8 cellular contexts compared by ENCODE assay signal in genomic region chr17:15999141-15999973, GRCh38. TPM values are rescaled to one million over a fixed set of nuclear protein-coding genes. Genes with fewer than 3 reads are reported as not detected.
DNase-seq lines count a peak whose midpoint lies in the region; ATAC-seq and TF ChIP-seq lines count a peak whose summit lies in the region.

A gene with protein sequence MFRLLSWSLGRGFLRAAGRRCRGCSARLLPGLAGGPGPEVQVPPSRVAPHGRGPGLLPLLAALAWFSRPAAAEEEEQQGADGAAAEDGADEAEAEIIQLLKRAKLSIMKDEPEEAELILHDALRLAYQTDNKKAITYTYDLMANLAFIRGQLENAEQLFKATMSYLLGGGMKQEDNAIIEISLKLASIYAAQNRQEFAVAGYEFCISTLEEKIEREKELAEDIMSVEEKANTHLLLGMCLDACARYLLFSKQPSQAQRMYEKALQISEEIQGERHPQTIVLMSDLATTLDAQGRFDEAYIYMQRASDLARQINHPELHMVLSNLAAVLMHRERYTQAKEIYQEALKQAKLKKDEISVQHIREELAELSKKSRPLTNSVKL (plus strand): TSS chr17:15999824. CDS start chr17:15999849, 25 bp downstream.
ZSWIM7 (minus strand) TSS chr17:15999704; CDS start chr17:15999594, 110 bp downstream.

- peaks cover 0 to 1% of the 10 kb centered on the region in 2 donors for H3K9me3 Mint-ChIP-seq in activated T-cell treated with anti-CD3 and anti-CD28 coated beads, Interleukin-2, amount 50 U/mL, for 72 hours

- peak; percentile 93 for ATAC-seq in GM21825 (IDR thresholded peaks at IDR 0.05; ENCODE audit: unreplicated experiment)
- peak; percentile 92 to 94 for ATAC-seq in activated T-cell treated with anti-CD3 and anti-CD28 coated beads, Interleukin-2, amount 50 U/mL, for 72 hours (replicated peaks in 1 of 2)

- H3K4me1 ChIP-seq in DOHH2 (ENCODE audit: control insufficient read depth, low read length) (peaks cover 21% of the 10 kb centered on the region), Peyer's patch (peaks cover 0 to 13% (median 9%) of the 10 kb centered on the region in 4 donors), esophagus muscularis mucosa (peaks cover 14 to 35% (median 31%) of the 10 kb centered on the region in 4 donors), muscle layer of duodenum (ENCODE audit: control insufficient read depth in 1 of 2, insufficient read depth in 2 of 2, low read length in 2 of 2) (peaks cover 0 to 15% of the 10 kb centered on the region in 2 donors)

- peak within 1 kb of the TSS; percentile 96 for H3K4me3 ChIP-seq in DOHH2 (ENCODE audit: low read length)
- H3K4me3 ChIP-seq in Peyer's patch, result peak within 1 kb of the TSS; percentile 67 to 91 (median 78)
- peak within 1 kb of the TSS; percentile 74 to 93 (median 83) for H3K4me3 ChIP-seq in esophagus muscularis mucosa
- peak within 1 kb of the TSS; percentile 86 to 88 for H3K4me3 ChIP-seq in muscle layer of duodenum (ENCODE audit: low read depth in 1 of 2, low read length in 2 of 2)

- H3K27ac ChIP-seq in DOHH2 (ENCODE audit: low read depth, low read length), result peak within 1 kb of the TSS; percentile 78
- peak within 1 kb of the TSS; percentile 80 for H3K27ac ChIP-seq in KOPT-K1 (ENCODE audit: low read depth, low read length, poor library complexity, severe bottlenecking)
- H3K27ac ChIP-seq in Peyer's patch, result peak within 1 kb of the TSS; percentile 90 to 99 (median 96)
- H3K27ac ChIP-seq in esophagus muscularis mucosa (replicated peaks in 1 of 4), result peak within 1 kb of the TSS; percentile 91 to 98 (median 98)
- peak within 1 kb of the TSS; percentile 97 for H3K27ac ChIP-seq in muscle layer of duodenum (ENCODE audit: low read length)

- peak; percentile 97 for TF ChIP-seq POLR2A in Peyer's patch (IDR thresholded peaks at IDR 0.05)
- TF ChIP-seq POLR2A in esophagus muscularis mucosa (IDR thresholded peaks at IDR 0.05; ENCODE audit: low read depth), result peak; percentile 91

- TF ChIP-seq CTCF in DOHH2 (IDR thresholded peaks at IDR 0.05; ENCODE audit: low read depth, low read length, poor library complexity, severe bottlenecking) (no peak), Peyer's patch (IDR thresholded peaks at IDR 0.05) (peak in 1 of 6 experiments; percentile 28), esophagus muscularis mucosa (IDR thresholded peaks at IDR 0.05) (peak in 1 of 3 experiments; percentile 8)

- H3K79me2 ChIP-seq in DOHH2 (ENCODE audit: control insufficient read depth, low read length), result peaks cover 57% of the 10 kb centered on the region

- peaks cover 30% of the 10 kb centered on the region for H3K4me1 Mint-ChIP-seq in activated T-cell treated with anti-CD3 and anti-CD28 coated beads, Interleukin-2, amount 50 U/mL, for 72 hours (ENCODE audit: low read depth)

- intact Hi-C loops in esophagus muscularis mucosa (cut with DNase I), result loop anchor here (2.0 to 10.0 kb wide), 2 partner anchors 55 to 171 kb away; partner anchors contain the start of gene ADORA2B

- peak within 1 kb of the TSS; percentile 95 to 96 for H3K4me3 Mint-ChIP-seq in activated T-cell treated with anti-CD3 and anti-CD28 coated beads, Interleukin-2, amount 50 U/mL, for 72 hours

- TF ChIP-seq EP300 in esophagus muscularis mucosa (IDR thresholded peaks at IDR 0.05), result peak; percentile 55

- H3K36me3 Mint-ChIP-seq in activated T-cell treated with anti-CD3 and anti-CD28 coated beads, Interleukin-2, amount 50 U/mL, for 72 hours (ENCODE audit: insufficient read depth in 2 of 2), result peaks cover 17 to 33% of the 10 kb centered on the region in 2 donors

- H3K27me3 Mint-ChIP-seq in activated T-cell treated with anti-CD3 and anti-CD28 coated beads, Interleukin-2, amount 50 U/mL, for 72 hours (ENCODE audit: low read depth), result no peaks in the 10 kb centered on the region

- H3K9me3 ChIP-seq in DOHH2 (ENCODE audit: control insufficient read depth, insufficient read depth, low read length), result no peaks in the 10 kb centered on the region
- no peaks in the 10 kb centered on the region for H3K9me3 ChIP-seq in KOPT-K1 (ENCODE audit: insufficient read depth, low read length, poor library complexity, severe bottlenecking)
- peaks cover 0 to 5% (median 0%) of the 10 kb centered on the region in 4 donors for H3K9me3 ChIP-seq in Peyer's patch
- H3K9me3 ChIP-seq in esophagus muscularis mucosa, result no peaks in the 10 kb centered on the region
- H3K9me3 ChIP-seq in muscle layer of duodenum (ENCODE audit: control insufficient read depth in 1 of 2, low read length in 2 of 2), result no peaks in the 10 kb centered on the region

- DNase-seq in Peyer's patch, result peak; percentile 97 to 99 (median 99)
- peak; percentile 95 to 97 for DNase-seq in activated T-cell treated with anti-CD3 and anti-CD28 coated beads, Interleukin-2, amount 50 U/mL, for 72 hours
- DNase-seq in esophagus muscularis mucosa (ENCODE audit: extremely low spot score), result peak; percentile 99
- DNase-seq in stimulated activated CD8-positive, alpha-beta memory T cell treated with anti-CD3 and anti-CD28 coated beads, Interleukin-7, amount 100 ng/mL, for 24 hours (ENCODE audit: low read depth), result peak; percentile 88

- no peaks in the 10 kb centered on the region for H3K9me2 ChIP-seq in DOHH2 (replicated peaks; ENCODE audit: control insufficient read depth, low read length)

- H3K27me3 ChIP-seq in DOHH2 (ENCODE audit: control insufficient read depth, low read length) (no peaks in the 10 kb centered on the region), Peyer's patch (no peaks in the 10 kb centered on the region), esophagus muscularis mucosa (no peaks in the 10 kb centered on the region), muscle layer of duodenum (ENCODE audit: low read depth, low read length) (no peaks in the 10 kb centered on the region)

- peaks cover 44% of the 10 kb centered on the region for H3K36me3 ChIP-seq in DOHH2 (ENCODE audit: control insufficient read depth, low read length)
- H3K36me3 ChIP-seq in KOPT-K1 (ENCODE audit: insufficient read depth, low read length), result peaks cover 33% of the 10 kb centered on the region
- H3K36me3 ChIP-seq in Peyer's patch, result peaks cover 0 to 32% (median 0%) of the 10 kb centered on the region in 3 donors
- H3K36me3 ChIP-seq in esophagus muscularis mucosa, result peaks cover 23 to 44% (median 32%) of the 10 kb centered on the region in 4 donors
- H3K36me3 ChIP-seq in muscle layer of duodenum (ENCODE audit: control insufficient read depth in 1 of 2, insufficient read depth in 2 of 2, low read length in 2 of 2), result peaks cover 18 to 26% of the 10 kb centered on the region in 2 donors

- H3K4me2 ChIP-seq in DOHH2 (ENCODE audit: low read length), result peak within 1 kb of the TSS; percentile 62

- H3F3A ChIP-seq in DOHH2 (ENCODE audit: control insufficient read depth, insufficient read depth), result peaks cover 10% of the 10 kb centered on the region

- peak within 1 kb of the TSS; percentile 83 for H3K27ac Mint-ChIP-seq in activated T-cell treated with anti-CD3 and anti-CD28 coated beads, Interleukin-2, amount 50 U/mL, for 72 hours

- peaks cover 16% of the 10 kb centered on the region; the same call in 1 of the 2 replicates for H4K20me1 ChIP-seq in DOHH2 (ENCODE audit: control insufficient read depth, insufficient read depth, low read depth, low read length)

- under 1% methylated on average over 78 of the region's 91 CpGs for WGBS in esophagus muscularis mucosa

RNA-seq across cellular contexts. Expression of the first gene that starts in this region (rescaled TPM):
- total RNA-seq in Peyer's patch (100 to 1,000 TPM in 1 of 4 donors, 10 to 100 TPM in 3; 75.1 to 130 (median 92.0) TPM), esophagus muscularis mucosa (10 to 100 TPM; 40.9 to 56.4 (median 50.5) TPM)
- total RNA-seq in activated T-cell treated with anti-CD3 and anti-CD28 coated beads, Interleukin-2, amount 50 U/mL, for 72 hours, result 10 to 100 TPM; 33.6 to 37.5 TPM

RNA-seq across cellular contexts. Expression of gene ZSWIM7, which starts in this region (rescaled TPM):
- total RNA-seq in Peyer's patch (10 to 100 TPM in 3 of 4 donors, 1 to 10 TPM in 1; 7.7 to 21.5 (median 12.9) TPM), esophagus muscularis mucosa (10 to 100 TPM; 16.2 to 22.7 (median 17.5) TPM)
- 10 to 100 TPM; 14.2 to 14.6 TPM for total RNA-seq in activated T-cell treated with anti-CD3 and anti-CD28 coated beads, Interleukin-2, amount 50 U/mL, for 72 hours

Comparison
In these comparisons a context has a peak if more than half of its experiments do, and no peak if none do; other contexts are left out.
1. Peak in every context shown above with its lines: DNase-seq, ATAC-seq, H3K4me3 ChIP-seq and H3K27ac ChIP-seq.